Comparison of ENCODE assay signal across 8 cellular contexts in genomic region chr19:45883881-45884681, GRCh38. TPM values are rescaled to one million over a fixed set of nuclear protein-coding genes. Genes with fewer than 3 reads are reported as not detected.
DNase-seq lines count a peak whose midpoint lies in the region; ATAC-seq and TF ChIP-seq lines count a peak whose summit lies in the region.

No MANE protein-coding gene starts in this region.

- TF ChIP-seq POLR2A in tibial nerve (IDR thresholded peaks at IDR 0.05) = no peak

- H3K4me1 ChIP-seq in BLaER1 (peaks cover 62% of the 10 kb centered on the region), Karpas-422 (ENCODE audit: low read length) (peaks cover 35% of the 10 kb centered on the region), tibial nerve (peaks cover 0 to 51% (median 23%) of the 10 kb centered on the region in 4 donors)

- peak overlapping the region; percentile 89 for H3K4me3 ChIP-seq in BLaER1
- H3K4me3 ChIP-seq in Karpas-422 (ENCODE audit: low read length) = no peak overlapping the region; the same call in 1 of the 2 replicates
- peak overlapping the region; percentile 40 for H3K4me3 ChIP-seq in neural cell (ENCODE audit: low read length)
- H3K4me3 ChIP-seq in tibial nerve = peak overlapping the region in 1 of 4 donors; percentile 96

- H2AFZ ChIP-seq in Karpas-422 (ENCODE audit: low read length) (no peak overlapping the region), neural cell (ENCODE audit: low read depth, low read length) (no peak overlapping the region)

- H3K9me2 ChIP-seq in Karpas-422 (replicated peaks; ENCODE audit: insufficient read depth, low read length) = no peaks in the 10 kb centered on the region
- H3K9me2 ChIP-seq in neural cell (ENCODE audit: insufficient read depth, low read length) = no peaks in the 10 kb centered on the region

- no peaks in the 10 kb centered on the region for H3K9me3 ChIP-seq in BLaER1
- no peaks in the 10 kb centered on the region for H3K9me3 ChIP-seq in Karpas-422 (ENCODE audit: low read length)
- H3K9me3 ChIP-seq in neural cell (ENCODE audit: low read length) = no peaks in the 10 kb centered on the region
- no peaks in the 10 kb centered on the region for H3K9me3 ChIP-seq in tibial nerve

- H3K36me3 ChIP-seq in BLaER1 = peaks cover 15% of the 10 kb centered on the region
- no peaks in the 10 kb centered on the region; the same call in 1 of the 2 replicates for H3K36me3 ChIP-seq in Karpas-422 (ENCODE audit: insufficient read depth, low read length)
- no peaks in the 10 kb centered on the region for H3K36me3 ChIP-seq in neural cell (ENCODE audit: insufficient read depth, low read length)
- peaks cover 0 to 23% (median 0%) of the 10 kb centered on the region in 3 donors for H3K36me3 ChIP-seq in tibial nerve

- DNase-seq in Karpas-422 (no peak), tibial nerve (ENCODE audit: low spot score in 2 of 2) (no peak), AG08395 (ENCODE audit: low spot score) (no peak)
- no peak for DNase-seq in central memory CD8-positive, alpha-beta T cell (ENCODE audit: low spot score in 2 of 2)
- no peak for DNase-seq in stimulated activated CD4-positive, alpha-beta T cell treated with anti-CD3 and anti-CD28 coated beads, Interleukin-15, amount 100 ng/mL, for 24 hours

- H3K27me3 Mint-ChIP-seq in central memory CD8-positive, alpha-beta T cell = peaks cover 2% of the 10 kb centered on the region

- H3K36me3 Mint-ChIP-seq in central memory CD8-positive, alpha-beta T cell (ENCODE audit: insufficient read depth) = peaks cover 10% of the 10 kb centered on the region

- H3K27ac ChIP-seq in BLaER1 (no peak overlapping the region), Karpas-422 (ENCODE audit: low read length) (no peak overlapping the region), neural cell (ENCODE audit: low read length) (no peak overlapping the region), tibial nerve (no peak overlapping the region)

- TF ChIP-seq CTCF in neural cell (IDR thresholded peaks at IDR 0.05; ENCODE audit: poor library complexity, severe bottlenecking) (no peak), tibial nerve (IDR thresholded peaks at IDR 0.05) (no peak)

- peak overlapping the region; percentile 26 for H3K27ac Mint-ChIP-seq in central memory CD8-positive, alpha-beta T cell (ENCODE audit: low read depth)

- H4K20me1 ChIP-seq in BLaER1 = peaks cover 41% of the 10 kb centered on the region
- H4K20me1 ChIP-seq in Karpas-422 (ENCODE audit: insufficient read depth, low read depth, low read length) = peaks cover 21% of the 10 kb centered on the region; the same call in 1 of the 2 replicates
- peaks cover 10% of the 10 kb centered on the region for H4K20me1 ChIP-seq in neural cell (ENCODE audit: insufficient read depth)

- peaks cover 18% of the 10 kb centered on the region for H3K79me2 ChIP-seq in Karpas-422 (ENCODE audit: low read length)
- peaks cover 5% of the 10 kb centered on the region for H3K79me2 ChIP-seq in neural cell (replicated peaks; ENCODE audit: insufficient read depth, low read length)

- H3F3A ChIP-seq in neural cell (ENCODE audit: insufficient read depth, low read length, poor library complexity, severe bottlenecking) = no peaks in the 10 kb centered on the region

- H3K4me2 ChIP-seq in BLaER1 (peak overlapping the region; percentile 98), Karpas-422 (ENCODE audit: low read depth, low read length, poor library complexity, severe bottlenecking) (peak overlapping the region; percentile 68), neural cell (ENCODE audit: low read length) (no peak overlapping the region)

- H3K27me3 ChIP-seq in BLaER1 (no peaks in the 10 kb centered on the region), Karpas-422 (ENCODE audit: low read length) (no peaks in the 10 kb centered on the region), neural cell (ENCODE audit: insufficient read depth, low read depth, low read length) (no peaks in the 10 kb centered on the region), tibial nerve (no peaks in the 10 kb centered on the region)

- peaks cover 24% of the 10 kb centered on the region for H3K4me1 Mint-ChIP-seq in central memory CD8-positive, alpha-beta T cell

- WGBS in tibial nerve, 2 donors = 84 to 88% methylated on average over 22 to 51 of the region's 57 CpGs

- peak overlapping the region; percentile 89; the same call in 1 of the 2 replicates for H3K9ac ChIP-seq in BLaER1
- H3K9ac ChIP-seq in Karpas-422 (ENCODE audit: low read length) = no peak overlapping the region
- H3K9ac ChIP-seq in neural cell (ENCODE audit: low read length) = no peak overlapping the region

- peak overlapping the region; percentile 68 for H3K4me3 Mint-ChIP-seq in central memory CD8-positive, alpha-beta T cell

- TF ChIP-seq EP300 in neural cell (conservative IDR thresholded peaks at IDR 0.05; ENCODE audit: poor library complexity, severe bottlenecking) (no peak), tibial nerve (IDR thresholded peaks at IDR 0.05) (no peak)

- H3K9me3 Mint-ChIP-seq in central memory CD8-positive, alpha-beta T cell = no peaks in the 10 kb centered on the region

- no peak for TF ChIP-seq RAD21 in neural cell (conservative IDR thresholded peaks at IDR 0.05)

- ATAC-seq in central memory CD8-positive, alpha-beta T cell (replicated peaks; ENCODE audit: extremely low read depth, poor library complexity, severe bottlenecking) = no peak
- no peak for ATAC-seq in HG02642 (IDR thresholded peaks at IDR 0.05; ENCODE audit: poor library complexity, unreplicated experiment)

TF ChIP-seq in neural cell, 6 proteins besides CTCF, POLR2A, EP300 and RAD21:
- TF ChIP-seq MXI1 (conservative IDR thresholded peaks at IDR 0.05; ENCODE audit: poor library complexity, severe bottlenecking) = no peak
- no peak for TF ChIP-seq TAF1 (IDR thresholded peaks at IDR 0.05; ENCODE audit: low read depth)
- no peak for TF ChIP-seq REST (IDR thresholded peaks at IDR 0.05; ENCODE audit: borderline replicate concordance)
- TF ChIP-seq POLR2AphosphoS5 (IDR thresholded peaks at IDR 0.05) = no peak
- no peak for TF ChIP-seq SMC3 (conservative IDR thresholded peaks at IDR 0.05; ENCODE audit: poor library complexity)
- TF ChIP-seq EZH2 (IDR thresholded peaks at IDR 0.05; ENCODE audit: borderline replicate concordance, insufficient read depth, low read length, poor library complexity, severe bottlenecking) = no peak

RNA-seq across cellular contexts. Expression of gene IRF2BP1, which starts 1.9 kb away (rescaled TPM):
- total RNA-seq in Karpas-422 (2014; rRNA removed; shearing (Covaris generic); ENCODE audit: low replicate concordance) = 21.1 and 65.1 TPM in 2 replicates
- polyA plus RNA-seq in neural cell = 26.9 and 27.6 TPM in 2 replicates
- 39.1 and 45.5 TPM in 2 replicates for polyA minus RNA-seq in neural cell
- total RNA-seq in tibial nerve = 10 to 100 TPM; 16.4 to 33.3 (median 27.2) TPM

RNA-seq across cellular contexts. Expression of gene MYPOP, which starts 18.3 kb away (rescaled TPM):
- total RNA-seq in Karpas-422 (2014; rRNA removed; shearing (Covaris generic); ENCODE audit: low replicate concordance) = 5.3 and 6.8 TPM in 2 replicates
- polyA plus RNA-seq in neural cell = 0.90 and 2.3 TPM in 2 replicates
- 2.9 and 3.0 TPM in 2 replicates for polyA minus RNA-seq in neural cell
- total RNA-seq in tibial nerve = 1 to 10 TPM; 3.6 to 9.0 (median 5.5) TPM

RNA-seq across cellular contexts. Expression of gene FOXA3, which starts 20.0 kb away (rescaled TPM):
- total RNA-seq in Karpas-422 (2014; rRNA removed; shearing (Covaris generic); ENCODE audit: low replicate concordance) = 0.69 TPM in 1 of 2 replicates, not detected in the other
- not detected in 2 replicates for polyA plus RNA-seq in neural cell
- polyA minus RNA-seq in neural cell = not detected in 2 replicates
- total RNA-seq in tibial nerve = not detected

RNA-seq across cellular contexts. Expression of gene SYMPK, which starts 21.1 kb away (rescaled TPM):
- 28.3 and 75.2 TPM in 2 replicates for total RNA-seq in Karpas-422 (2014; rRNA removed; shearing (Covaris generic); ENCODE audit: low replicate concordance)
- 22.2 and 33.9 TPM in 2 replicates for polyA plus RNA-seq in neural cell
- 35.5 and 41.9 TPM in 2 replicates for polyA minus RNA-seq in neural cell
- total RNA-seq in tibial nerve = 10 to 100 TPM; 31.0 to 89.0 (median 57.4) TPM

RNA-seq across cellular contexts. Expression of gene NANOS2, which starts 30.5 kb away (rescaled TPM):
- total RNA-seq in Karpas-422 (2014; rRNA removed; shearing (Covaris generic); ENCODE audit: low replicate concordance) = not detected in 2 replicates
- polyA plus RNA-seq in neural cell = 0.18 and 0.64 TPM in 2 replicates
- not detected in 2 replicates for polyA minus RNA-seq in neural cell
- not detected for total RNA-seq in tibial nerve
